In genomic region chr9:115814081-115814480, GRCh38 we compare ENCODE assay signal across 7 cellular contexts.
"Had no signal": no experiment of that assay in that cellular context is flagged by ENCODE, and none has a peak within 500 bp of the region (broad histone marks: within the 10 kb centered on the region; RNA-seq: fewer than 3 reads in every experiment).

No MANE protein-coding gene starts in this region.

- DNase-seq: IMR-90, KBM-7, KG1 had no signal

- FAIRE-seq: HepG2, HTR-8/SVneo, K562 had no signal

- ATAC-seq: HepG2, K562 had no signal

- H3K4me3 ChIP-seq: K562 had no signal

- H3K27ac ChIP-seq: HL-60 had no signal
